Comparison of ENCODE assay signal across 1 cellular context in the genomic region with DNA sequence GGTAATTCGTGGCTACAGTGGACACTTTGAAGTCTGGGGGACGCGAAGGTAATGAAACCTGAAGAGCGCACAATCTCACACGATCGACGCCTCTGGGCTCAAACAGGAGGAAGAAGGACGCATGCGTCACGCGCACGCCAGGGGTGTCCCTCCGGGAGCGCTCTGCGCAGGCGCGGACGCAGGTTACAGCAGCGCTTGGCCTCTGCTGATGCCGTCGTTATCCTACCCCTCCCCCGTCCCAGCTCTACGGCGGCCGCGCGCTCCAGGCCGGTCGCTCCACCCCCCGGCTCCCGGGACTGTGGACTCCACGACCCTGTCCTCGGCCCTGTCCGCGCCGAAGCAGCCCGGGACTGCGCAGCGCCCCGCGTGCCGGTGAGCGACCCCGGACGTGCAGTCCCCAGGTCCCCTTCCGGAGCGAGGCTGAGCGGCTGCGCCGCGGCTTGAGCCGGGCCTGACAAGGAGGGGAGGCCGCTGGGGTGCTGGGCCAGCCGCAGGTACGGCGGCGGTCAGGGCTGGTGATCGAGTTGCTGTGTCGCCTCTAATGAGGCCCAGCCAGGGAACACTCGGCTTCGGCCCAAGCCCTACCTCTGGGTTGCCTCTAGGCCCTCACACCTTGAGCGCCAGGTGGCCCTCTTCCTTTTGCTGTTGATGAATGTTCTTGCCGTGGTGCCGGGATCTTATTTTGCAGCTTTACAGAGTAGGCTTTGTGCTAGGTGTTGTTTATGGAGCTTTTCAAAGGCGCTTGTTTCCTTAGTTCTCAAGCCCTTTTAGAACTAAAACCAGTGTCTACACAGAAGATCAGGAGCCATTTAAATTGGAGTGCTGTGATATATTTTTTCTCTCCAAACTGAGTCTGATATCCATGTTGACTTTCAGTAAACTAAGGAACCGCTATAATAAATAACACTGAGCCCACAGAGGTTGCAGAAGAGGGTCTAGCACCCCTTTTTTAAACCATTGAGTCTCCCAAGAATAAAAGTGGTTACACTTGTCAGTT.
TF ChIP-seq lines count a peak whose summit lies in the region.

TMEM106B (plus strand) TSS at position 241 of the 997 bp plus-strand sequence. CDS start 3,517 bp downstream, outside the sequence.

TF ChIP-seq in K562, 482 proteins besides CTCF, POLR2A, EP300 and RAD21 (continued from another document and continues in another):
- TF ChIP-seq MXD1 (CRISPR knock-in tag; IDR thresholded peaks at IDR 0.05; ENCODE audit: borderline replicate concordance, poor library complexity, severe bottlenecking): no peak
- no peak for TF ChIP-seq ZNF280B (CRISPR knock-in tag; IDR thresholded peaks at IDR 0.05)
- no peak for TF ChIP-seq USF2 (CRISPR knock-in tag; IDR thresholded peaks at IDR 0.05)
- TF ChIP-seq HNRNPUL1 (IDR thresholded peaks at IDR 0.05; ENCODE audit: low read length): no peak
- TF ChIP-seq ZNF316 (IDR thresholded peaks at IDR 0.05): no peak
- no peak for TF ChIP-seq GATAD2A (IDR thresholded peaks at IDR 0.05)
- peak; percentile 7 to 62; a peak in 2 of 4 replicates for TF ChIP-seq FOXK2 (conservative IDR thresholded peaks at IDR 0.05 in 1 of 2, IDR thresholded peaks at IDR 0.05 in 1 of 2; ENCODE audit: low read depth in 2 of 2)
- TF ChIP-seq CBFB (CRISPR knock-in tag; IDR thresholded peaks at IDR 0.05): no peak
- TF ChIP-seq, protein P1, sequence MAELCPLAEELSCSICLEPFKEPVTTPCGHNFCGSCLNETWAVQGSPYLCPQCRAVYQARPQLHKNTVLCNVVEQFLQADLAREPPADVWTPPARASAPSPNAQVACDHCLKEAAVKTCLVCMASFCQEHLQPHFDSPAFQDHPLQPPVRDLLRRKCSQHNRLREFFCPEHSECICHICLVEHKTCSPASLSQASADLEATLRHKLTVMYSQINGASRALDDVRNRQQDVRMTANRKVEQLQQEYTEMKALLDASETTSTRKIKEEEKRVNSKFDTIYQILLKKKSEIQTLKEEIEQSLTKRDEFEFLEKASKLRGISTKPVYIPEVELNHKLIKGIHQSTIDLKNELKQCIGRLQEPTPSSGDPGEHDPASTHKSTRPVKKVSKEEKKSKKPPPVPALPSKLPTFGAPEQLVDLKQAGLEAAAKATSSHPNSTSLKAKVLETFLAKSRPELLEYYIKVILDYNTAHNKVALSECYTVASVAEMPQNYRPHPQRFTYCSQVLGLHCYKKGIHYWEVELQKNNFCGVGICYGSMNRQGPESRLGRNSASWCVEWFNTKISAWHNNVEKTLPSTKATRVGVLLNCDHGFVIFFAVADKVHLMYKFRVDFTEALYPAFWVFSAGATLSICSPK (IDR thresholded peaks at IDR 0.05; ENCODE audit: borderline replicate concordance): no peak
- peak; percentile 98 for TF ChIP-seq MAX (CRISPR knock-in tag; IDR thresholded peaks at IDR 0.05)
- peak; percentile 4; the same call in 1 of the 2 replicates for TF ChIP-seq TEAD4 (IDR thresholded peaks at IDR 0.05; ENCODE audit: low read length)
- 0 out of 2 replicates have a peak, but pooled peaks have one; percentile 17 for TF ChIP-seq TEAD4 (CRISPR knock-in tag; IDR thresholded peaks at IDR 0.05; ENCODE audit: borderline replicate concordance)
- no peak for TF ChIP-seq HDAC6 (IDR thresholded peaks at IDR 0.05; ENCODE audit: low read depth, low read length)
- TF ChIP-seq CHCHD3 (CRISPR knock-in tag; IDR thresholded peaks at IDR 0.05): no peak
- TF ChIP-seq NFYB (IDR thresholded peaks at IDR 0.05; ENCODE audit: extremely low read depth, insufficient read length): no peak
- TF ChIP-seq ZNF699 (CRISPR knock-in tag; IDR thresholded peaks at IDR 0.05; ENCODE audit: insufficient replicate concordance): no peak
- TF ChIP-seq, protein P2, sequence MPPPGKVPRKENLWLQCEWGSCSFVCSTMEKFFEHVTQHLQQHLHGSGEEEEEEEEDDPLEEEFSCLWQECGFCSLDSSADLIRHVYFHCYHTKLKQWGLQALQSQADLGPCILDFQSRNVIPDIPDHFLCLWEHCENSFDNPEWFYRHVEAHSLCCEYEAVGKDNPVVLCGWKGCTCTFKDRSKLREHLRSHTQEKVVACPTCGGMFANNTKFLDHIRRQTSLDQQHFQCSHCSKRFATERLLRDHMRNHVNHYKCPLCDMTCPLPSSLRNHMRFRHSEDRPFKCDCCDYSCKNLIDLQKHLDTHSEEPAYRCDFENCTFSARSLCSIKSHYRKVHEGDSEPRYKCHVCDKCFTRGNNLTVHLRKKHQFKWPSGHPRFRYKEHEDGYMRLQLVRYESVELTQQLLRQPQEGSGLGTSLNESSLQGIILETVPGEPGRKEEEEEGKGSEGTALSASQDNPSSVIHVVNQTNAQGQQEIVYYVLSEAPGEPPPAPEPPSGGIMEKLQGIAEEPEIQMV (tag; conservative IDR thresholded peaks at IDR 0.05; ENCODE audit: low read depth): no peak
- TF ChIP-seq CEBPG (CRISPR knock-in tag; IDR thresholded peaks at IDR 0.05): peak; percentile 34; the same call in 1 of the 2 replicates
- no peak for TF ChIP-seq CEBPG (tag; conservative IDR thresholded peaks at IDR 0.05 in 1 of 2, IDR thresholded peaks at IDR 0.05 in 1 of 2)
- TF ChIP-seq, protein P3, sequence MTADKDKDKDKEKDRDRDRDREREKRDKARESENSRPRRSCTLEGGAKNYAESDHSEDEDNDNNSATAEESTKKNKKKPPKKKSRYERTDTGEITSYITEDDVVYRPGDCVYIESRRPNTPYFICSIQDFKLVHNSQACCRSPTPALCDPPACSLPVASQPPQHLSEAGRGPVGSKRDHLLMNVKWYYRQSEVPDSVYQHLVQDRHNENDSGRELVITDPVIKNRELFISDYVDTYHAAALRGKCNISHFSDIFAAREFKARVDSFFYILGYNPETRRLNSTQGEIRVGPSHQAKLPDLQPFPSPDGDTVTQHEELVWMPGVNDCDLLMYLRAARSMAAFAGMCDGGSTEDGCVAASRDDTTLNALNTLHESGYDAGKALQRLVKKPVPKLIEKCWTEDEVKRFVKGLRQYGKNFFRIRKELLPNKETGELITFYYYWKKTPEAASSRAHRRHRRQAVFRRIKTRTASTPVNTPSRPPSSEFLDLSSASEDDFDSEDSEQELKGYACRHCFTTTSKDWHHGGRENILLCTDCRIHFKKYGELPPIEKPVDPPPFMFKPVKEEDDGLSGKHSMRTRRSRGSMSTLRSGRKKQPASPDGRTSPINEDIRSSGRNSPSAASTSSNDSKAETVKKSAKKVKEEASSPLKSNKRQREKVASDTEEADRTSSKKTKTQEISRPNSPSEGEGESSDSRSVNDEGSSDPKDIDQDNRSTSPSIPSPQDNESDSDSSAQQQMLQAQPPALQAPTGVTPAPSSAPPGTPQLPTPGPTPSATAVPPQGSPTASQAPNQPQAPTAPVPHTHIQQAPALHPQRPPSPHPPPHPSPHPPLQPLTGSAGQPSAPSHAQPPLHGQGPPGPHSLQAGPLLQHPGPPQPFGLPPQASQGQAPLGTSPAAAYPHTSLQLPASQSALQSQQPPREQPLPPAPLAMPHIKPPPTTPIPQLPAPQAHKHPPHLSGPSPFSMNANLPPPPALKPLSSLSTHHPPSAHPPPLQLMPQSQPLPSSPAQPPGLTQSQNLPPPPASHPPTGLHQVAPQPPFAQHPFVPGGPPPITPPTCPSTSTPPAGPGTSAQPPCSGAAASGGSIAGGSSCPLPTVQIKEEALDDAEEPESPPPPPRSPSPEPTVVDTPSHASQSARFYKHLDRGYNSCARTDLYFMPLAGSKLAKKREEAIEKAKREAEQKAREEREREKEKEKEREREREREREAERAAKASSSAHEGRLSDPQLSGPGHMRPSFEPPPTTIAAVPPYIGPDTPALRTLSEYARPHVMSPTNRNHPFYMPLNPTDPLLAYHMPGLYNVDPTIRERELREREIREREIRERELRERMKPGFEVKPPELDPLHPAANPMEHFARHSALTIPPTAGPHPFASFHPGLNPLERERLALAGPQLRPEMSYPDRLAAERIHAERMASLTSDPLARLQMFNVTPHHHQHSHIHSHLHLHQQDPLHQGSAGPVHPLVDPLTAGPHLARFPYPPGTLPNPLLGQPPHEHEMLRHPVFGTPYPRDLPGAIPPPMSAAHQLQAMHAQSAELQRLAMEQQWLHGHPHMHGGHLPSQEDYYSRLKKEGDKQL (CRISPR knock-in tag; IDR thresholded peaks at IDR 0.05; ENCODE audit: borderline replicate concordance): no peak
- TF ChIP-seq SRF (CRISPR knock-in tag; IDR thresholded peaks at IDR 0.05): no peak
- TF ChIP-seq HNRNPK (IDR thresholded peaks at IDR 0.05; ENCODE audit: low read depth, low read length, poor library complexity, severe bottlenecking): no peak
- no peak for TF ChIP-seq ZKSCAN3 (CRISPR knock-in tag; IDR thresholded peaks at IDR 0.05)
- no peak for TF ChIP-seq ZNF436 (CRISPR knock-in tag; IDR thresholded peaks at IDR 0.05)
- no peak for TF ChIP-seq MCM7 (IDR thresholded peaks at IDR 0.05)
- TF ChIP-seq GABPB2 (CRISPR knock-in tag; conservative IDR thresholded peaks at IDR 0.05): no peak
- no peak for TF ChIP-seq ZNF133 (CRISPR knock-in tag; IDR thresholded peaks at IDR 0.05)
- no peak for TF ChIP-seq PURB (CRISPR knock-in tag; IDR thresholded peaks at IDR 0.05; ENCODE audit: low read depth)
- peak; percentile 81 for TF ChIP-seq FOXP1 (CRISPR knock-in tag; IDR thresholded peaks at IDR 0.05)
- TF ChIP-seq FOXK1 (CRISPR knock-in tag; IDR thresholded peaks at IDR 0.05; ENCODE audit: borderline replicate concordance): 0 out of 2 replicates have a peak, but pooled peaks have one; percentile 70
- TF ChIP-seq, protein P4, sequence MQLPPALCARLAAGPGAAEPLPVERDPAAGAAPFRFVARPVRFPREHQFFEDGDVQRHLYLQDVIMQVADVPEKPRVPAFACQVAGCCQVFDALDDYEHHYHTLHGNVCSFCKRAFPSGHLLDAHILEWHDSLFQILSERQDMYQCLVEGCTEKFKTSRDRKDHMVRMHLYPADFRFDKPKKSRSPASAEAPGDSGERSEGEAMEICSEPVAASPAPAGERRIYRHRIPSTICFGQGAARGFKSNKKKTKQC (CRISPR knock-in tag; IDR thresholded peaks at IDR 0.05): peak; percentile 91
- no peak; the same call in 1 of the 2 replicates for TF ChIP-seq ZKSCAN1 (IDR thresholded peaks at IDR 0.05; ENCODE audit: low read depth, low read length)
- no peak for TF ChIP-seq HMBOX1 (IDR thresholded peaks at IDR 0.05)
- peak; percentile 69; the same call in 1 of the 2 replicates for TF ChIP-seq MYC (IDR thresholded peaks at IDR 0.05; ENCODE audit: low read depth, low read length)
- TF ChIP-seq MYC (CRISPR knock-in tag; IDR thresholded peaks at IDR 0.05; ENCODE audit: borderline replicate concordance, low read depth): no peak
- no peak for TF ChIP-seq ZFP30 (CRISPR knock-in tag; IDR thresholded peaks at IDR 0.05; ENCODE audit: borderline replicate concordance)
- no peak for TF ChIP-seq ELK1 (CRISPR knock-in tag; IDR thresholded peaks at IDR 0.05)
- TF ChIP-seq SMARCE1 (IDR thresholded peaks at IDR 0.05): no peak
- TF ChIP-seq HIVEP1 (CRISPR knock-in tag; IDR thresholded peaks at IDR 0.05): 0 out of 2 replicates have a peak, but pooled peaks have one; percentile 36
- no peak for TF ChIP-seq HDAC8 (tag; IDR thresholded peaks at IDR 0.05)
- peak; percentile 68; the same call in 1 of the 2 replicates for TF ChIP-seq LCOR (CRISPR knock-in tag; IDR thresholded peaks at IDR 0.05)
- TF ChIP-seq POLR2G (IDR thresholded peaks at IDR 0.05; ENCODE audit: low read depth, low read length): peak; percentile 95
- TF ChIP-seq, protein P5, sequence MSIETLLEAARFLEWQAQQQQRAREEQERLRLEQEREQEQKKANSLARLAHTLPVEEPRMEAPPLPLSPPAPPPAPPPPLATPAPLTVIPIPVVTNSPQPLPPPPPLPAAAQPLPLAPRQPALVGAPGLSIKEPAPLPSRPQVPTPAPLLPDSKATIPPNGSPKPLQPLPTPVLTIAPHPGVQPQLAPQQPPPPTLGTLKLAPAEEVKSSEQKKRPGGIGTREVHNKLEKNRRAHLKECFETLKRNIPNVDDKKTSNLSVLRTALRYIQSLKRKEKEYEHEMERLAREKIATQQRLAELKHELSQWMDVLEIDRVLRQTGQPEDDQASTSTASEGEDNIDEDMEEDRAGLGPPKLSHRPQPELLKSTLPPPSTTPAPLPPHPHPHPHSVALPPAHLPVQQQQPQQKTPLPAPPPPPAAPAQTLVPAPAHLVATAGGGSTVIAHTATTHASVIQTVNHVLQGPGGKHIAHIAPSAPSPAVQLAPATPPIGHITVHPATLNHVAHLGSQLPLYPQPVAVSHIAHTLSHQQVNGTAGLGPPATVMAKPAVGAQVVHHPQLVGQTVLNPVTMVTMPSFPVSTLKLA (conservative IDR thresholded peaks at IDR 0.05): peak; percentile 44 to 78
